ENCODE assay signal across 2 cellular contexts in genomic region chr12:123595729-123596128, GRCh38.
TF ChIP-seq lines count a peak whose summit lies in the region.

No MANE protein-coding gene starts in this region.

TF ChIP-seq in A549, 52 proteins besides CTCF, POLR2A, EP300 and RAD21:
- TF ChIP-seq JUNB (IDR thresholded peaks at IDR 0.05) (no peak), BHLHE40 (IDR thresholded peaks at IDR 0.05; ENCODE audit: low read depth, low read length) (no peak), TFCP2L1 (CRISPR knock-in tag; IDR thresholded peaks at IDR 0.05) (no peak), KDM5A (IDR thresholded peaks at IDR 0.05) (no peak), RCOR1 (IDR thresholded peaks at IDR 0.05; ENCODE audit: low read depth, low read length) (no peak), CBX8 (IDR thresholded peaks at IDR 0.05) (no peak), HES2 (IDR thresholded peaks at IDR 0.05) (no peak), MAFK (IDR thresholded peaks at IDR 0.05; ENCODE audit: partially characterized antibody) (no peak), CEBPB (IDR thresholded peaks at IDR 0.05) (no peak), HOXB5 (CRISPR knock-in tag; IDR thresholded peaks at IDR 0.05) (no peak), FOXS1 (CRISPR knock-in tag; IDR thresholded peaks at IDR 0.05) (no peak), HOXA7 (CRISPR knock-in tag; IDR thresholded peaks at IDR 0.05) (no peak), USF2 (IDR thresholded peaks at IDR 0.05) (no peak), MAZ (IDR thresholded peaks at IDR 0.05; ENCODE audit: borderline replicate concordance, low read depth, low read length) (no peak)

TF ChIP-seq in IMR-90, 13 proteins besides CTCF, POLR2A, EP300 and RAD21:
- TF ChIP-seq FOS (IDR thresholded peaks at IDR 0.05; ENCODE audit: low read depth, low read length) (no peak), NFE2L2 (IDR thresholded peaks at IDR 0.05; ENCODE audit: low read depth, low read length) (no peak), RFX5 (IDR thresholded peaks at IDR 0.05; ENCODE audit: low read depth, low read length) (no peak), CEBPB (IDR thresholded peaks at IDR 0.05; ENCODE audit: low read depth, low read length) (peak; percentile 22; the same call in 1 of the 2 replicates)
TF ChIP-seq in IMR-90: peak in this region for 1.
